Comparison of ENCODE assay signal across 8 cellular contexts in the genomic region with DNA sequence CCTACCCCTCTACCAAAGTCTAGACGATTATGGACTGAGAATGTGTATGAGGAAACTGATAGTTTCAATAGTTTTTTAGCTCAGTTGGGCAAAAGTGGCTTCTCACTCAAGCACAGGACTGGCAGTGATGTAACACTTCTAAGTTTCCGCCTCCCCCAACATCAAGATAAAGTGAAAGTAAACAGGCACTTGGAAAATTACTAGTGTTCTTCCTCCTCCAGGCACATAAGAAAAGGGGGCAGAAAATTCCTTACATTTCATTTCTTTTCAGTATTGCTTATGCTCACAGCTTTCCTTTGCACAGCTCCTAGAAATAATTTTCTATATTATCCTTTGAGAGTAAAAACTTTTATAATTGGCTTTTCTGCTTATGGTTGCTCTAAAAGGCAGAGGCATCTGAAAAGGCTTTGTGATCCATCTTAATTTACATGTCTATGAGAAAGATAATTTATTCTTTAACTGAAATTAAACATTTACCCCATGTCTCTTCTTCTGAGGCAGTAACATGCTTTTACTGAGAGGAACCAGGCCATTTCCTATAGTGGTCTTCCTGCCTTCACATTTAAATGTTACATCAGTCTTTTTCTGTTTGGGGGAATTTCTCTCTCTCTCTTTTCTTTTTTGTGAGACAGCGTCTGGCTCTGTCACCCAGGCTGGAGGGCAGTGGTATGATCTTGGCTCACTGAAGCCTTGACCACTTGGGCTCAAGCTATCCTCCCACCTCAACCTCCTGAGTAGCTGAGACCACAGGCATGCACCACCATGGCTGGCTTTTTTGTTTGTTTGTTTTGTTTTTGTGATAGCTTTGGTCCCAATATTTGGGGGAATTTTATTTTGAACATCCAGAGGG.
A peak's percentile ranks its signal among the peaks of the same experiment; 100 is the strongest.
DNase-seq lines count a peak whose midpoint lies in the region; ATAC-seq lines count a peak whose summit lies in the region.

No MANE protein-coding gene starts in this region.

- H3K4me3 Mint-ChIP-seq in stimulated activated naive CD8-positive, alpha-beta T cell treated with anti-CD3 and anti-CD28 coated beads, Interleukin-15, Interleukin-2, amounts not matched to agents 100 ng/mL and 50 ng/mL, for 24 hours = peak overlapping the region; percentile 85

- H3K27ac ChIP-seq in caudate nucleus (ENCODE audit: low read depth, low read length) = peak overlapping the region; percentile 91

- H3K27ac Mint-ChIP-seq in stimulated activated naive CD8-positive, alpha-beta T cell treated with anti-CD3 and anti-CD28 coated beads, Interleukin-15, Interleukin-2, amounts not matched to agents 100 ng/mL and 50 ng/mL, for 24 hours = peak overlapping the region; percentile 99

- ATAC-seq in GM21447 (IDR thresholded peaks at IDR 0.05; ENCODE audit: unreplicated experiment) = peak; percentile 86
- ATAC-seq in left colon = peak; percentile 96

- in situ Hi-C loops in G401 (cut with HindIII; ENCODE audit: low sequenced_read_pairs) = no loop called here

- H3K36me3 Mint-ChIP-seq in stimulated activated naive CD8-positive, alpha-beta T cell treated with anti-CD3 and anti-CD28 coated beads, Interleukin-15, Interleukin-2, amounts not matched to agents 100 ng/mL and 50 ng/mL, for 24 hours (ENCODE audit: low read depth) = no peaks in the 10 kb centered on the region

- intact Hi-C loops in left colon (cut with DNase I, micrococcal nuclease) = no loop called here

- DNase-seq in G401 (ENCODE audit: low spot score) (peak; percentile 45), HT-29 (ENCODE audit: low spot score) (peak; percentile 87), SKM-1 treated with dmso at 0.1 percent for 144 hours (lab: John Stamatoyannopoulos, UW; ENCODE audit: unreplicated experiment) (peak; percentile 77), caudate nucleus (lab: John Stamatoyannopoulos, UW) (peak in 10 of 61 donors; percentile 2 to 38 (median 10)), left colon (peak; percentile 23 to 55)
- no peak for DNase-seq in stimulated activated naive CD4-positive, alpha-beta T cell treated with Interleukin-2 at 50 U/mL for 16 hours (lab: John Stamatoyannopoulos, UW)

- H3K4me1 Mint-ChIP-seq in stimulated activated naive CD8-positive, alpha-beta T cell treated with anti-CD3 and anti-CD28 coated beads, Interleukin-15, Interleukin-2, amounts not matched to agents 100 ng/mL and 50 ng/mL, for 24 hours (ENCODE audit: low read depth) = peaks cover 33% of the 10 kb centered on the region

- H3K27me3 Mint-ChIP-seq in stimulated activated naive CD8-positive, alpha-beta T cell treated with anti-CD3 and anti-CD28 coated beads, Interleukin-15, Interleukin-2, amounts not matched to agents 100 ng/mL and 50 ng/mL, for 24 hours = no peaks in the 10 kb centered on the region

- no peaks in the 10 kb centered on the region for H3K9me3 Mint-ChIP-seq in stimulated activated naive CD8-positive, alpha-beta T cell treated with anti-CD3 and anti-CD28 coated beads, Interleukin-15, Interleukin-2, amounts not matched to agents 100 ng/mL and 50 ng/mL, for 24 hours
